In genomic region chr17:39982069-39982371, GRCh38 we compare ENCODE assay signal across 9 cellular contexts. TPM values are rescaled to one million over a fixed set of nuclear protein-coding genes. Genes with fewer than 3 reads are reported as not detected.
DNase-seq lines count a peak whose midpoint lies in the region; ATAC-seq and TF ChIP-seq lines count a peak whose summit lies in the region.
"Had no signal": no experiment of that assay in that cellular context is flagged by ENCODE, and none has a peak within 500 bp of the region (broad histone marks: within the 10 kb centered on the region; RNA-seq: fewer than 3 reads in every experiment).

No MANE protein-coding gene starts in this region.

- ATAC-seq in naive thymus-derived CD4-positive, alpha-beta T cell = no peak

- intact Hi-C loops in naive thymus-derived CD4-positive, alpha-beta T cell (cut with micrococcal nuclease) = loop anchor here in 1 of 2 donors (5.0 kb wide), 2 partner anchors 295 to 345 kb away; partner anchors contain the start of genes PGAP3 and STARD3

- POLR2A ChIA-PET in AG04450 (lab: Yijun Ruan, JAX) = interaction anchor here (2.4 kb wide), 1 partner anchor 24 kb away, joined by 12 read pairs; no protein-coding TSS in a partner anchor
- POLR2A ChIA-PET in naive thymus-derived CD4-positive, alpha-beta T cell (lab: Charles Lee) = interaction anchor here (0.6 to 2.9 kb wide), 3 partner anchors 72 to 109 kb away, joined by 6 to 13 read pairs (median 10); partner anchors contain the start of gene MED24

- H3K9me3 ChIP-seq in AG04450 (ENCODE audit: control insufficient read depth, insufficient read depth, low read length) = no peaks in the 10 kb centered on the region; the same call in 1 of the 2 replicates
- H3K9me3 ChIP-seq in naive thymus-derived CD4-positive, alpha-beta T cell (ENCODE audit: control insufficient read depth in 2 of 3, low read length in 3 of 3) = no peaks in the 10 kb centered on the region

- peaks cover 0 to 10% (median 0%) of the 10 kb centered on the region in 5 donors for H3K27me3 Mint-ChIP-seq in naive thymus-derived CD4-positive, alpha-beta T cell

- H3K27me3 ChIP-seq in AG04450 (ENCODE audit: control insufficient read depth, insufficient read depth, low read length) = no peaks in the 10 kb centered on the region
- H3K27me3 ChIP-seq in naive thymus-derived CD4-positive, alpha-beta T cell (ENCODE audit: control insufficient read depth in 2 of 2, insufficient read depth in 2 of 2, low read length in 2 of 2) = no peaks in the 10 kb centered on the region

- H3K36me3 ChIP-seq in naive thymus-derived CD4-positive, alpha-beta T cell (ENCODE audit: control insufficient read depth in 2 of 3, insufficient read depth in 3 of 3, low read length in 3 of 3) = peaks cover 13 to 35% (median 13%) of the 10 kb centered on the region in 3 experiments

- peaks cover 0 to 1% (median 0%) of the 10 kb centered on the region in 11 donors for H3K9me3 Mint-ChIP-seq in naive thymus-derived CD4-positive, alpha-beta T cell

- H3K27ac ChIP-seq in AG04450 (ENCODE audit: low read depth, low read length) = no peak overlapping the region
- H3K27ac ChIP-seq in naive thymus-derived CD4-positive, alpha-beta T cell (ENCODE audit: low read depth, low read length) = peak overlapping the region; percentile 91

- TF ChIP-seq CTCF in AG04450 (IDR thresholded peaks at IDR 0.05; ENCODE audit: low read depth, low read length) (no peak), choroid plexus epithelial cell (conservative IDR thresholded peaks at IDR 0.05; ENCODE audit: low read depth, low read length) (no peak)

- peak overlapping the region; percentile 89 to 97 (median 94) for H3K4me3 Mint-ChIP-seq in naive thymus-derived CD4-positive, alpha-beta T cell

- H3K4me1 ChIP-seq in naive thymus-derived CD4-positive, alpha-beta T cell (ENCODE audit: control insufficient read depth in 2 of 2, insufficient read depth in 2 of 2, low read length in 2 of 2) = peaks cover 17 to 23% of the 10 kb centered on the region in 2 donors

- peaks cover 28 to 56% (median 51%) of the 10 kb centered on the region in 7 donors for H3K4me1 Mint-ChIP-seq in naive thymus-derived CD4-positive, alpha-beta T cell

- peaks cover 0 to 26% (median 10%) of the 10 kb centered on the region in 5 donors for H3K36me3 Mint-ChIP-seq in naive thymus-derived CD4-positive, alpha-beta T cell

- H3K4me3 ChIP-seq in AG04450 (ENCODE audit: low read depth, low read length) (peak overlapping the region; percentile 99), choroid plexus epithelial cell (ENCODE audit: low read depth, low read length) (peak overlapping the region; percentile 99)
- peak overlapping the region; percentile 100 for H3K4me3 ChIP-seq in Jurkat, Clone E6-1 (ENCODE audit: low read length)
- H3K4me3 ChIP-seq in naive thymus-derived CD4-positive, alpha-beta T cell (ENCODE audit: low read length) = peak overlapping the region; percentile 54

- DNase-seq in AG04450 (ENCODE audit: low read depth, low spot score) = no peak
- no peak for DNase-seq in Jurkat, Clone E6-1 (ENCODE audit: low read depth, low spot score)
- no peak for DNase-seq in choroid plexus epithelial cell (ENCODE audit: low read depth)
- DNase-seq in naive thymus-derived CD4-positive, alpha-beta T cell = no peak
- DNase-seq in stimulated activated CD8-positive, alpha-beta memory T cell treated with anti-CD3 and anti-CD28 coated beads, Interleukin-4, amount 100 ng/mL, for 48 hours = no peak
- DNase-seq in ureter (ENCODE audit: low spot score) = no peak
- no peak for DNase-seq in pons (ENCODE audit: low spot score)
- DNase-seq in NCI-H446 treated with DMSO at 0.1 percent for 48 hours (lab: John Stamatoyannopoulos, UW) = no peak

- peak overlapping the region; percentile 89 to 96 (median 93) for H3K27ac Mint-ChIP-seq in naive thymus-derived CD4-positive, alpha-beta T cell

- CTCF ChIA-PET in AG04450 (lab: Charles Lee) = interaction anchor here (0.5 to 5.0 kb wide), 6 partner anchors 17 to 265 kb away, joined by 3 to 64 read pairs (median 3); no protein-coding TSS in a partner anchor
- CTCF ChIA-PET in naive thymus-derived CD4-positive, alpha-beta T cell (lab: Charles Lee) = interaction anchor here (0.6 to 4.6 kb wide), 3 partner anchors 26 to 226 kb away, joined by 4 to 41 read pairs (median 4); no protein-coding TSS in a partner anchor

RNA-seq across cellular contexts. Expression of gene PSMD3, which starts 1.4 kb away (rescaled TPM):
- polyA plus RNA-seq in AG04450 (2011; rRNA removed) = 62.6 and 81.6 TPM in 2 replicates
- polyA minus RNA-seq in AG04450 (2011; rRNA and poly(A)+ RNA removed) = 71.4 and 98.7 TPM in 2 replicates
- 227 TPM for polyA plus RNA-seq in Jurkat, Clone E6-1 (2012; ENCODE audit: insufficient read depth, insufficient read length)
- 100 to 1,000 TPM in 1 of 5 experiments, 10 to 100 TPM in 4; 55.7 to 111 (median 68.9) TPM for total RNA-seq in naive thymus-derived CD4-positive, alpha-beta T cell
- polyA plus RNA-seq in naive thymus-derived CD4-positive, alpha-beta T cell = 10 to 100 TPM; 44.6 to 53.1 TPM
- 99.3 TPM for total RNA-seq in ureter

RNA-seq across cellular contexts. Expression of gene GSDMA, which starts 19.2 kb away (rescaled TPM):
- polyA plus RNA-seq in AG04450 (2011; rRNA removed) = not detected in 2 replicates
- polyA minus RNA-seq in AG04450 (2011; rRNA and poly(A)+ RNA removed) = not detected in 2 replicates
- not detected for polyA plus RNA-seq in Jurkat, Clone E6-1 (2012; ENCODE audit: insufficient read depth, insufficient read length)
- total RNA-seq in naive thymus-derived CD4-positive, alpha-beta T cell = 1 to 10 TPM in 1 of 5 experiments, under 1 TPM in 2, not detected in 2; 0.22 to 2.4 (median 0.75) TPM
- under 1 TPM; 0.61 to 0.69 TPM for polyA plus RNA-seq in naive thymus-derived CD4-positive, alpha-beta T cell
- total RNA-seq in ureter = 2.4 TPM
- total RNA-seq: HT-29 had no signal

RNA-seq across cellular contexts. Expression of gene CSF3, which starts 33.2 kb away (rescaled TPM):
- 0.05 TPM in 1 of 2 replicates, not detected in the other for polyA plus RNA-seq in AG04450 (2011; rRNA removed)
- polyA minus RNA-seq in AG04450 (2011; rRNA and poly(A)+ RNA removed) = not detected in 2 replicates
- polyA plus RNA-seq in Jurkat, Clone E6-1 (2012; ENCODE audit: insufficient read depth, insufficient read length) = not detected
- not detected for total RNA-seq in naive thymus-derived CD4-positive, alpha-beta T cell
- not detected for polyA plus RNA-seq in naive thymus-derived CD4-positive, alpha-beta T cell
- total RNA-seq in ureter = 1.0 TPM
- total RNA-seq: HT-29 had no signal

RNA-seq across cellular contexts. Expression of gene LRRC3C, which starts 54.5 kb away (rescaled TPM):
- not detected in 2 replicates for polyA plus RNA-seq in AG04450 (2011; rRNA removed)
- polyA minus RNA-seq in AG04450 (2011; rRNA and poly(A)+ RNA removed) = not detected in 2 replicates
- polyA plus RNA-seq in Jurkat, Clone E6-1 (2012; ENCODE audit: insufficient read depth, insufficient read length) = not detected
- total RNA-seq in naive thymus-derived CD4-positive, alpha-beta T cell = under 1 TPM in 1 of 5 experiments, not detected in 4; 0.27 TPM
- polyA plus RNA-seq in naive thymus-derived CD4-positive, alpha-beta T cell = not detected
- total RNA-seq in ureter = not detected
- total RNA-seq: HT-29 had no signal

RNA-seq across cellular contexts. Expression of gene ORMDL3, which starts 54.6 kb away (rescaled TPM):
- polyA plus RNA-seq in AG04450 (2011; rRNA removed) = 45.6 and 76.0 TPM in 2 replicates
- 70.8 and 138 TPM in 2 replicates for polyA minus RNA-seq in AG04450 (2011; rRNA and poly(A)+ RNA removed)
- 88.5 TPM for polyA plus RNA-seq in Jurkat, Clone E6-1 (2012; ENCODE audit: insufficient read depth, insufficient read length)
- 100 to 1,000 TPM in 3 of 5 experiments, 10 to 100 TPM in 2; 77.6 to 205 (median 110) TPM for total RNA-seq in naive thymus-derived CD4-positive, alpha-beta T cell
- polyA plus RNA-seq in naive thymus-derived CD4-positive, alpha-beta T cell = 100 to 1,000 TPM; 167 to 197 TPM
- 147 TPM for total RNA-seq in ureter
